18 cellular contexts compared by ENCODE assay signal in genomic region chr15:58842713-58843396, GRCh38.
A peak's percentile ranks its signal among the peaks of the same experiment; 100 is the strongest.
DNase-seq lines count a peak whose midpoint lies in the region; ATAC-seq, FAIRE-seq and TF ChIP-seq lines count a peak whose summit lies in the region.
"Had no signal": no experiment of that assay in that cellular context is flagged by ENCODE, and none has a peak within 500 bp of the region (broad histone marks: within the 10 kb centered on the region; RNA-seq: fewer than 3 reads in every experiment).

No MANE protein-coding gene starts in this region.

- H3K27ac Mint-ChIP-seq in stimulated activated effector memory CD8-positive, alpha-beta T cell treated with anti-CD3 and anti-CD28 coated beads, Interleukin-12 subunit alpha, Interleukin-12 subunit beta, amount 100 ng/mL, for 72 hours: peak overlapping the region; percentile 38
- H3K27ac Mint-ChIP-seq: T-helper 1 cell treated with Interleukin-12 subunit alpha and Interleukin-12 subunit beta and Interleukin-4 antibody, amounts not matched to agents 30 μg/mL and 1 μg/mL, for 36 hours had no signal

- no peaks in the 10 kb centered on the region for H3K4me1 Mint-ChIP-seq in stimulated activated effector memory CD8-positive, alpha-beta T cell treated with anti-CD3 and anti-CD28 coated beads, Interleukin-12 subunit alpha, Interleukin-12 subunit beta, amount 100 ng/mL, for 72 hours

- POLR2A ChIA-PET in RWPE1 (lab: Yijun Ruan, JAX; ENCODE audit: low non-redundant PET): no interaction called here

- no peak for TF ChIP-seq POLR2A in GM12891 (IDR thresholded peaks at IDR 0.05; ENCODE audit: low read depth, low read length)

- intact Hi-C loops in head of caudate nucleus (cut with DNase I): no loop called here

- no peaks in the 10 kb centered on the region for H3K9me3 Mint-ChIP-seq in stimulated activated effector memory CD8-positive, alpha-beta T cell treated with anti-CD3 and anti-CD28 coated beads, Interleukin-12 subunit alpha, Interleukin-12 subunit beta, amount 100 ng/mL, for 72 hours
- H3K9me3 Mint-ChIP-seq: CD8-positive, alpha-beta memory T cell; T-helper 1 cell treated with Interleukin-12 subunit alpha and Interleukin-12 subunit beta and Interleukin-4 antibody, amounts not matched to agents 30 μg/mL and 1 μg/mL, for 36 hours had no signal

- no peak overlapping the region for H3K27ac ChIP-seq in RWPE1
- H3K27ac ChIP-seq: GM23248 had no signal

- H3K4me3 Mint-ChIP-seq in stimulated activated effector memory CD8-positive, alpha-beta T cell treated with anti-CD3 and anti-CD28 coated beads, Interleukin-12 subunit alpha, Interleukin-12 subunit beta, amount 100 ng/mL, for 72 hours: no peak overlapping the region
- H3K4me3 Mint-ChIP-seq: CD8-positive, alpha-beta memory T cell; T-helper 1 cell treated with Interleukin-12 subunit alpha and Interleukin-12 subunit beta and Interleukin-4 antibody, amounts not matched to agents 30 μg/mL and 1 μg/mL, for 36 hours had no signal

- peak; percentile 13 for DNase-seq in GM12891 (ENCODE audit: insufficient read length, low spot score)
- DNase-seq in GM19239 (ENCODE audit: insufficient read length, low spot score): no peak
- no peak for DNase-seq in stimulated activated effector memory CD8-positive, alpha-beta T cell treated with anti-CD3 and anti-CD28 coated beads, Interleukin-12 subunit alpha, Interleukin-12 subunit beta, amount 100 ng/mL, for 72 hours (ENCODE audit: low spot score in 2 of 2)
- no peak for DNase-seq in head of caudate nucleus
- DNase-seq in AG08395 (ENCODE audit: low spot score): no peak
- DNase-seq in RWPE1 (ENCODE audit: low spot score): no peak
- DNase-seq: C1 segment of cervical spinal cord; CD8-positive, alpha-beta memory T cell; GM23248; KBM-7; NCI-H1105 treated with DMSO at 0.1 percent for 48 hours; NCI-H1694; NCI-H2107; NCI-H510A treated with DMSO at 0.1 percent for 48 hours; NCI-H774 had no signal

- CTCF ChIA-PET in RWPE1 (lab: Yijun Ruan, JAX): no interaction called here

- no peak for TF ChIP-seq CTCF in RWPE1 (conservative IDR thresholded peaks at IDR 0.05; ENCODE audit: low read depth)

- peaks cover 15% of the 10 kb centered on the region for H3K36me3 Mint-ChIP-seq in stimulated activated effector memory CD8-positive, alpha-beta T cell treated with anti-CD3 and anti-CD28 coated beads, Interleukin-12 subunit alpha, Interleukin-12 subunit beta, amount 100 ng/mL, for 72 hours

- FAIRE-seq in GM12891 (lab: Jason Lieb, UNC): peak; percentile 71
- FAIRE-seq in GM19239 (lab: Jason Lieb, UNC): peak; percentile 83
- FAIRE-seq: D721Med had no signal

- ATAC-seq in HG02852 (IDR thresholded peaks at IDR 0.05; ENCODE audit: unreplicated experiment): peak; percentile 66
- ATAC-seq in stimulated activated effector memory CD8-positive, alpha-beta T cell treated with anti-CD3 and anti-CD28 coated beads, Interleukin-12 subunit alpha, Interleukin-12 subunit beta, amount 100 ng/mL, for 72 hours: no peak

TF ChIP-seq in GM12891, 5 proteins besides CTCF, POLR2A, EP300 and RAD21:
- TF ChIP-seq POLR2AphosphoS5 (IDR thresholded peaks at IDR 0.05; ENCODE audit: low read depth, low read length) (no peak), TAF1 (IDR thresholded peaks at IDR 0.05; ENCODE audit: low read depth, low read length) (no peak), PAX5 (IDR thresholded peaks at IDR 0.05; ENCODE audit: insufficient read depth, low read length, severe bottlenecking) (no peak), POU2F2 (IDR thresholded peaks at IDR 0.05; ENCODE audit: low read depth, low read length) (no peak), SPI1 (IDR thresholded peaks at IDR 0.05; ENCODE audit: low read depth, low read length) (no peak)
